In the genomic region with DNA sequence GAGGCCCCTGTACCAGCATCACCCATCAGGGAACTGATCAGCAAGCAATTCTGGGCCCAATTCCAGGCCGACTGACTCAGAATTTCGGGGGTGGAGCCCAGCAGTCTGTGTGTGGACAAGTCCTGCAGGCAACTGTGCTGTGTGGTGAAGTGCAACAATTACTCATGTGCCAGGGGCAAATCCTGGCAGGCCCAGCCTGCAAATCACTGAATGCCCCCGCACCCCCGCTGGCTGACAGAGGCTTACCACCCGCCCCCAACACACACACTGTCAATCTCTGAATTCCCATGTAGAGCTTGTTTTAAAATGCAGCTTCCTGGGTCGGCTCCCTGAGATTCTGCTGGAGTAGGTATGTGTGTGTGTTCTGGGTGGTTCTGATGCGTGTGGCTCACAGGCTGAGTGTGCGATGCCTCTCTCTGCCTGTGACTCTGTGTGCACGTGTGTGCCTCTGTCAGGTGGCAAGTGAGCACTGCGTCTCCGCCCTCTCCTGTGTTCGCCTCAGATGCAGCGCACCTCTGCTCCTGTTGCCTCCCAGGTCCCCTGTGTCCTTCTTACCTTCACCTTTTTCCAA, we compare ENCODE assay signal across 10 cellular contexts. TPM values are rescaled to one million over a fixed set of nuclear protein-coding genes. Genes with fewer than 3 reads are reported as not detected.
A peak's percentile ranks its signal among the peaks of the same experiment; 100 is the strongest.
DNase-seq lines count a peak whose midpoint lies in the region; ATAC-seq, FAIRE-seq and TF ChIP-seq lines count a peak whose summit lies in the region.
"Had no signal": no experiment of that assay in that cellular context is flagged by ENCODE, and none has a peak within 500 bp of the region (broad histone marks: within the 10 kb centered on the region; RNA-seq: fewer than 3 reads in every experiment).

No MANE protein-coding gene starts in this region.

- DNase-seq in A549 (ENCODE audit: low read depth in 1 of 2, low spot score in 1 of 2), result peak; percentile 61 to 84
- peak; percentile 92 for DNase-seq in astrocyte of the spinal cord (ENCODE audit: low read depth, low spot score)
- peak; percentile 90 for DNase-seq in kidney
- no peak for DNase-seq in DMS153 (lab: John Stamatoyannopoulos, UW)
- DNase-seq in DMS114 treated with DMSO at 0.1 percent for 48 hours (lab: John Stamatoyannopoulos, UW; ENCODE audit: unreplicated experiment), result no peak

- POLR2A ChIA-PET in A549 (lab: Yijun Ruan, JAX), result no interaction called here

- FAIRE-seq in A549 (lab: Jason Lieb, UNC) (no peak), kidney (lab: Jason Lieb, UNC) (no peak)

- H3K9ac ChIP-seq in kidney (ENCODE audit: low read length in 2 of 2), result no peak overlapping the region

- TF ChIP-seq POLR2A in A549 (IDR thresholded peaks at IDR 0.05; ENCODE audit: low read length), result no peak

- H3K27ac ChIP-seq in A549, result peak overlapping the region; percentile 60 to 82
- H3K27ac ChIP-seq in kidney (ENCODE audit: low read depth in 2 of 2, low read length in 2 of 2), result no peak overlapping the region
- H3K27ac ChIP-seq: SJCRH30, tibial nerve had no signal

- no peak for TF ChIP-seq EP300 in A549 (IDR thresholded peaks at IDR 0.05)

- peak overlapping the region; percentile 71 for H3K4me2 ChIP-seq in A549

- no peaks in the 10 kb centered on the region for H3K36me3 ChIP-seq in kidney (ENCODE audit: control insufficient read depth in 1 of 2, insufficient read depth in 2 of 2, low read length in 2 of 2)
- H3K36me3 ChIP-seq: SJCRH30 had no signal

- peaks cover 12% of the 10 kb centered on the region for H3K4me1 ChIP-seq in A549
- no peaks in the 10 kb centered on the region for H3K4me1 ChIP-seq in kidney (ENCODE audit: control insufficient read depth in 1 of 2, insufficient read depth in 1 of 2, low read depth in 1 of 2, low read length in 2 of 2)
- H3K4me1 ChIP-seq: SJCRH30 had no signal

- WGBS in A549 (ENCODE audit: missing lambda C conversion rate), result 35% methylated on average over 12 of the region's 13 CpGs

- in situ Hi-C loops in astrocyte of the spinal cord (cut with HindIII; ENCODE audit: low sequenced_read_pairs), result no loop called here

- ATAC-seq in A549 (peak; percentile 85 to 93), HG03442 (IDR thresholded peaks at IDR 0.05; ENCODE audit: unreplicated experiment) (peak; percentile 46), GM19463 (IDR thresholded peaks at IDR 0.05; ENCODE audit: unreplicated experiment) (no peak), HG02884 (IDR thresholded peaks at IDR 0.05; ENCODE audit: unreplicated experiment) (no peak)

- H3K4me3 ChIP-seq in A549 (no peak overlapping the region), astrocyte of the spinal cord (ENCODE audit: low read depth, low read length) (no peak overlapping the region), kidney (ENCODE audit: low read length in 2 of 2) (no peak overlapping the region)
- H3K4me3 ChIP-seq: SJCRH30, tibial nerve had no signal

- TF ChIP-seq CTCF in A549 (IDR thresholded peaks at IDR 0.05) (no peak), astrocyte of the spinal cord (IDR thresholded peaks at IDR 0.05; ENCODE audit: low read depth, low read length) (no peak), kidney (IDR thresholded peaks at IDR 0.05; ENCODE audit: borderline replicate concordance, extremely low read depth, insufficient read depth) (no peak)

- TF ChIP-seq RAD21 in A549 (conservative IDR thresholded peaks at IDR 0.05 in 1 of 2, IDR thresholded peaks at IDR 0.05 in 1 of 2), result no peak

- CTCF ChIA-PET in A549 (lab: Yijun Ruan, JAX), result interaction anchor here (0.6 kb wide), 1 partner anchor 43 kb away, joined by 3 read pairs; no protein-coding TSS in a partner anchor

- H3K9me3 ChIP-seq in A549 (no peaks in the 10 kb centered on the region), kidney (ENCODE audit: control insufficient read depth in 1 of 2, low read length in 2 of 2) (no peaks in the 10 kb centered on the region)
- H3K9me3 ChIP-seq: SJCRH30, tibial nerve had no signal

- intact Hi-C loops in kidney (cut with DNase I), result no loop called here

TF ChIP-seq in A549, 52 proteins besides CTCF, POLR2A, EP300 and RAD21:
- TF ChIP-seq, protein P1, sequence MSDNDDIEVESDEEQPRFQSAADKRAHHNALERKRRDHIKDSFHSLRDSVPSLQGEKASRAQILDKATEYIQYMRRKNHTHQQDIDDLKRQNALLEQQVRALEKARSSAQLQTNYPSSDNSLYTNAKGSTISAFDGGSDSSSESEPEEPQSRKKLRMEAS (IDR thresholded peaks at IDR 0.05), result peak; percentile 20; the same call in 1 of the 2 replicates
- no peak for TF ChIP-seq ZFP36 (IDR thresholded peaks at IDR 0.05; ENCODE audit: borderline replicate concordance, partially characterized antibody)
- no peak for TF ChIP-seq FOSL2 (IDR thresholded peaks at IDR 0.05)
- peak; percentile 13; the same call in 1 of the 2 replicates for TF ChIP-seq FOSL2 (CRISPR knock-in tag; IDR thresholded peaks at IDR 0.05)
- TF ChIP-seq ESRRA (IDR thresholded peaks at IDR 0.05; ENCODE audit: borderline replicate concordance, low read length), result no peak
- no peak for TF ChIP-seq KDM5A (IDR thresholded peaks at IDR 0.05)
- TF ChIP-seq SREBF2 (IDR thresholded peaks at IDR 0.05), result no peak
- TF ChIP-seq RCOR1 (IDR thresholded peaks at IDR 0.05; ENCODE audit: low read depth, low read length), result no peak
- TF ChIP-seq NFE2L2 (conservative IDR thresholded peaks at IDR 0.05; ENCODE audit: low read length), result no peak
- TF ChIP-seq PHF8 (IDR thresholded peaks at IDR 0.05; ENCODE audit: borderline replicate concordance, low read depth), result no peak
- TF ChIP-seq HOXB13 (CRISPR knock-in tag; IDR thresholded peaks at IDR 0.05; ENCODE audit: low read depth), result no peak
- TF ChIP-seq BHLHE40 (IDR thresholded peaks at IDR 0.05; ENCODE audit: low read depth, low read length), result no peak
- TF ChIP-seq ZNF302 (CRISPR knock-in tag; IDR thresholded peaks at IDR 0.05), result no peak
- no peak for TF ChIP-seq EHMT2 (IDR thresholded peaks at IDR 0.05; ENCODE audit: low read depth)
- TF ChIP-seq, protein P2, sequence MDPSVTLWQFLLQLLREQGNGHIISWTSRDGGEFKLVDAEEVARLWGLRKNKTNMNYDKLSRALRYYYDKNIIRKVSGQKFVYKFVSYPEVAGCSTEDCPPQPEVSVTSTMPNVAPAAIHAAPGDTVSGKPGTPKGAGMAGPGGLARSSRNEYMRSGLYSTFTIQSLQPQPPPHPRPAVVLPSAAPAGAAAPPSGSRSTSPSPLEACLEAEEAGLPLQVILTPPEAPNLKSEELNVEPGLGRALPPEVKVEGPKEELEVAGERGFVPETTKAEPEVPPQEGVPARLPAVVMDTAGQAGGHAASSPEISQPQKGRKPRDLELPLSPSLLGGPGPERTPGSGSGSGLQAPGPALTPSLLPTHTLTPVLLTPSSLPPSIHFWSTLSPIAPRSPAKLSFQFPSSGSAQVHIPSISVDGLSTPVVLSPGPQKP (IDR thresholded peaks at IDR 0.05; ENCODE audit: low read depth, low read length), result no peak
- TF ChIP-seq, protein P3, sequence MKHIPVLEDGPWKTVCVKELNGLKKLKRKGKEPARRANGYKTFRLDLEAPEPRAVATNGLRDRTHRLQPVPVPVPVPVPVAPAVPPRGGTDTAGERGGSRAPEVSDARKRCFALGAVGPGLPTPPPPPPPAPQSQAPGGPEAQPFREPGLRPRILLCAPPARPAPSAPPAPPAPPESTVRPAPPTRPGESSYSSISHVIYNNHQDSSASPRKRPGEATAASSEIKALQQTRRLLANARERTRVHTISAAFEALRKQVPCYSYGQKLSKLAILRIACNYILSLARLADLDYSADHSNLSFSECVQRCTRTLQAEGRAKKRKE (CRISPR knock-in tag; IDR thresholded peaks at IDR 0.05; ENCODE audit: low read depth), result no peak
- TF ChIP-seq ZC3H11A (IDR thresholded peaks at IDR 0.05), result no peak
- TF ChIP-seq CEBPB (IDR thresholded peaks at IDR 0.05), result no peak

RNA-seq across cellular contexts. Expression of a gene that starts 45.4 kb away (rescaled TPM):
- polyA plus RNA-seq in A549 (2011; rRNA removed) (171 and 201 TPM in 2 replicates), A549 (2017; fragmentation: RNase III; extraction: RNeasy Plus Mini Kit Qiagen cat#74134 plus additional on column Dnase treatment) (84.8 to 91.0 TPM (median 87.0 TPM) in 3 replicates), kidney (ENCODE audit: insufficient read depth, low read depth, low replicate concordance) (40.4 TPM)
- 28.6 and 33.3 TPM in 2 replicates for polyA plus RNA-seq in A549 (2012; cell fraction: cytosol; rRNA removed)
- polyA plus RNA-seq in A549 (2012; cell fraction: nucleus; rRNA removed), result 9.7 and 14.4 TPM in 2 replicates
- 47.7 and 52.5 TPM in 2 replicates for polyA minus RNA-seq in A549 (2011; rRNA and poly(A)+ RNA removed)
- 163 TPM for total RNA-seq in kidney

Comparison
In these comparisons a context has a peak if more than half of its experiments do, and no peak if none do; other contexts are left out.
1. ATAC-seq: peak in A549 (2 of 2) and HG03442 (single experiment); none in GM19463 (single experiment) and HG02884 (single experiment).
2. DNase-seq: peak in A549 (2 of 2), astrocyte of the spinal cord (single experiment) and kidney (single experiment); none in DMS153 (single experiment) and DMS114 treated with DMSO at 0.1 percent for 48 hours (single experiment).
3. H3K27ac ChIP-seq: peak in A549 (2 of 2); none in kidney (0 of 2).